In genomic region chrX:154729439-154729838, GRCh38 we compare ENCODE assay signal across 17 cellular contexts. TPM values are rescaled to one million over a fixed set of nuclear protein-coding genes. Genes with fewer than 3 reads are reported as not detected.
A peak's percentile ranks its signal among the peaks of the same experiment; 100 is the strongest.
DNase-seq lines count a peak whose midpoint lies in the region; ATAC-seq, FAIRE-seq and TF ChIP-seq lines count a peak whose summit lies in the region.
"Had no signal": no experiment of that assay in that cellular context is flagged by ENCODE, and none has a peak within 500 bp of the region (broad histone marks: within the 10 kb centered on the region; RNA-seq: fewer than 3 reads in every experiment).

No MANE protein-coding gene starts in this region.

- H3K9ac ChIP-seq in K562 (ENCODE audit: insufficient read depth in 1 of 2, low read depth in 2 of 2, low read length in 2 of 2), result no peak overlapping the region

- POLR2A ChIA-PET in K562 (lab: Yijun Ruan, JAX), result interaction anchor here (1.0 to 2.0 kb wide), 3 partner anchors 10 to 50 kb away, joined by 3 to 7 read pairs (median 4); no protein-coding TSS in a partner anchor

- no peaks in the 10 kb centered on the region for H3K27me3 Mint-ChIP-seq in T-helper 1 cell treated with Interleukin-12 subunit alpha and Interleukin-12 subunit beta and Interleukin-4 antibody, amounts not matched to agents 30 μg/mL and 1 μg/mL, for 36 hours (ENCODE audit: low read depth)
- H3K27me3 Mint-ChIP-seq in glutamatergic neuron (ENCODE audit: unreplicated experiment), result no peaks in the 10 kb centered on the region

- peaks cover 1 to 28% of the 10 kb centered on the region in 2 experiments; a peak in 4 of 5 replicates for H3K4me1 ChIP-seq in K562 (replicated peaks in 1 of 2; ENCODE audit: control insufficient read depth in 2 of 2, insufficient read depth in 2 of 2, low read length in 2 of 2)
- H3K4me1 ChIP-seq in lower lobe of right lung, result peaks cover 95% of the 10 kb centered on the region
- peaks cover 0 to 43% (median 4%) of the 10 kb centered on the region in 4 donors for H3K4me1 ChIP-seq in transverse colon

- peaks cover 89% of the 10 kb centered on the region for H3K4me1 Mint-ChIP-seq in T-helper 1 cell treated with Interleukin-12 subunit alpha and Interleukin-12 subunit beta and Interleukin-4 antibody, amounts not matched to agents 30 μg/mL and 1 μg/mL, for 36 hours (ENCODE audit: low read depth)
- H3K4me1 Mint-ChIP-seq in glutamatergic neuron (ENCODE audit: low read depth, unreplicated experiment), result no peaks in the 10 kb centered on the region

- DNase-seq in T-helper 1 cell (no peak), K562 (ENCODE audit: extremely low read depth in 1 of 4, low spot score in 3 of 4) (no peak), lower lobe of right lung (no peak), transverse colon (no peak), glutamatergic neuron (no peak), dorsolateral prefrontal cortex (no peak)
- no peak for DNase-seq in stimulated activated CD4-positive, alpha-beta T cell treated with anti-CD3 and anti-CD28 coated beads, Interleukin-4, amount 100 ng/mL, for 4 hours
- DNase-seq: activated T-cell treated with anti-CD3 and anti-CD28 coated beads, Interleukin-2, amount 50 U/mL, for 48 hours; DMS79; H9; kidney glomerular epithelial cell; NCI-H69; nucleus accumbens; SJCRH30; substantia nigra had no signal

- peaks cover 83% of the 10 kb centered on the region for H3K79me2 ChIP-seq in K562 (ENCODE audit: control insufficient read depth, insufficient read depth, low read length)

- peaks cover 20% of the 10 kb centered on the region for H3K36me3 ChIP-seq in K562 (ENCODE audit: control insufficient read depth, insufficient read depth, low read length)
- H3K36me3 ChIP-seq in lower lobe of right lung, result no peaks in the 10 kb centered on the region
- no peaks in the 10 kb centered on the region for H3K36me3 ChIP-seq in transverse colon
- H3K36me3 ChIP-seq: SJCRH30 had no signal

- no peak overlapping the region for H3K4me3 Mint-ChIP-seq in T-helper 1 cell treated with Interleukin-12 subunit alpha and Interleukin-12 subunit beta and Interleukin-4 antibody, amounts not matched to agents 30 μg/mL and 1 μg/mL, for 36 hours
- no peak overlapping the region for H3K4me3 Mint-ChIP-seq in glutamatergic neuron (ENCODE audit: unreplicated experiment)
- H3K4me3 Mint-ChIP-seq: H9 had no signal

- CTCF ChIA-PET in K562 (lab: Yijun Ruan, JAX; ENCODE audit: low intra/inter-chr PET ratio), result no interaction called here

- in situ Hi-C loops in K562 (cut with MboI), result loop anchor here (25.0 kb wide), 1 partner anchor 142 kb away; the partner anchor contains the start of gene CTAG1A
- in situ Hi-C loops in transverse colon (cut with MboI; ENCODE audit: low pct_ligation_motif_present in 1 of 4, low pct_unique_long_range_greater_than_20kb in 1 of 4, low sequenced_read_pairs in 3 of 4), result loop anchor here in 1 of 4 donors (25.0 kb wide), 1 partner anchor 108 kb away; the partner anchor contains the start of gene SMIM9

- H3K27ac Mint-ChIP-seq in T-helper 1 cell treated with Interleukin-12 subunit alpha and Interleukin-12 subunit beta and Interleukin-4 antibody, amounts not matched to agents 30 μg/mL and 1 μg/mL, for 36 hours, result peak overlapping the region; percentile 60
- no peak overlapping the region for H3K27ac Mint-ChIP-seq in glutamatergic neuron (ENCODE audit: unreplicated experiment)
- H3K27ac Mint-ChIP-seq: H9 had no signal

- intact Hi-C loops in K562 (cut with micrococcal nuclease) (no loop called here), lower lobe of right lung (cut with DNase I) (no loop called here), transverse colon (cut with DNase I; ENCODE audit: low total_unique reads) (no loop called here), dorsolateral prefrontal cortex (cut with DNase I) (no loop called here)

- no TSS peak for BruUV-seq in K562 (replicated peaks; lab: Mats Ljungman, UMichigan)

- WGBS in K562 (ENCODE audit: insufficient coverage, low coverage, missing lambda C conversion rate), result 74% methylated on average over 3 of the region's 3 CpGs
- 17 to 69% methylated on average over 1 to 3 of the region's 3 CpGs for WGBS in transverse colon (ENCODE audit: low coverage in 1 of 2), 2 donors

- H3K36me3 Mint-ChIP-seq in T-helper 1 cell treated with Interleukin-12 subunit alpha and Interleukin-12 subunit beta and Interleukin-4 antibody, amounts not matched to agents 30 μg/mL and 1 μg/mL, for 36 hours (ENCODE audit: low read depth), result peaks cover 43% of the 10 kb centered on the region
- no peaks in the 10 kb centered on the region for H3K36me3 Mint-ChIP-seq in glutamatergic neuron (ENCODE audit: unreplicated experiment)

- no peak for ATAC-seq in K562
- ATAC-seq in lower lobe of right lung, result no peak

- FAIRE-seq in K562 (lab: Jason Lieb, UNC), result no peak
- FAIRE-seq: A204.1 had no signal

- no peak overlapping the region for H2AFZ ChIP-seq in K562 (ENCODE audit: low read depth, low read length)

- H3K9me3 ChIP-seq in K562 (replicated peaks; ENCODE audit: control insufficient read depth, insufficient read depth, low read depth, low read length) (no peaks in the 10 kb centered on the region), lower lobe of right lung (no peaks in the 10 kb centered on the region), transverse colon (no peaks in the 10 kb centered on the region)
- H3K9me3 ChIP-seq: SJCRH30 had no signal

- no peaks in the 10 kb centered on the region for H3K9me1 ChIP-seq in K562 (ENCODE audit: control insufficient read depth, insufficient read depth, low read length)

- no peak overlapping the region for H3K4me3 ChIP-seq in K562
- H3K4me3 ChIP-seq in lower lobe of right lung, result no peak overlapping the region
- no peak overlapping the region for H3K4me3 ChIP-seq in transverse colon
- H3K4me3 ChIP-seq in dorsolateral prefrontal cortex, result no peak overlapping the region
- H3K4me3 ChIP-seq: SJCRH30 had no signal

- TF ChIP-seq CTCF in K562 (IDR thresholded peaks at IDR 0.05 in 2 of 3, conservative IDR thresholded peaks at IDR 0.05 in 1 of 3; ENCODE audit: insufficient read depth in 2 of 3, low read depth in 1 of 3, low read length in 3 of 3) (no peak), lower lobe of right lung (IDR thresholded peaks at IDR 0.05) (no peak), transverse colon (IDR thresholded peaks at IDR 0.05) (no peak), glutamatergic neuron (IDR thresholded peaks at IDR 0.05; ENCODE audit: partially characterized antibody, unreplicated experiment) (no peak), dorsolateral prefrontal cortex (IDR thresholded peaks at IDR 0.05 in 54 of 56, conservative IDR thresholded peaks at IDR 0.05 in 2 of 56; ENCODE audit: low read depth in 1 of 56, partially characterized antibody in 56 of 56) (no peak)

- H3K27ac ChIP-seq in K562 (ENCODE audit: extremely low read depth, low read depth, low read length) (no peak overlapping the region), lower lobe of right lung (peak overlapping the region; percentile 83), transverse colon (peak overlapping the region; percentile 55 to 85 (median 75)), dorsolateral prefrontal cortex (peak overlapping the region in 2 of 59 donors; percentile 4 to 28)
- H3K27ac ChIP-seq: SJCRH30 had no signal

- TF ChIP-seq POLR2A in K562 (conservative IDR thresholded peaks at IDR 0.05) (no peak), transverse colon (IDR thresholded peaks at IDR 0.05) (no peak)

- TF ChIP-seq EP300 in K562 (IDR thresholded peaks at IDR 0.05; ENCODE audit: low read length) (no peak), transverse colon (IDR thresholded peaks at IDR 0.05; ENCODE audit: low read depth) (no peak)

- no peaks in the 10 kb centered on the region for H3K9me3 Mint-ChIP-seq in T-helper 1 cell treated with Interleukin-12 subunit alpha and Interleukin-12 subunit beta and Interleukin-4 antibody, amounts not matched to agents 30 μg/mL and 1 μg/mL, for 36 hours
- H3K9me3 Mint-ChIP-seq in glutamatergic neuron (ENCODE audit: unreplicated experiment), result no peaks in the 10 kb centered on the region

- no peak overlapping the region for H3K4me2 ChIP-seq in K562 (ENCODE audit: insufficient read depth, low read length)

- H4K20me1 ChIP-seq in K562 (replicated peaks; ENCODE audit: control insufficient read depth, insufficient read depth, low read length), result 0 out of 2 replicates have a peak, but pooled peaks cover 4% of the 10 kb centered on the region

- no peak for TF ChIP-seq RAD21 in K562 (CRISPR knock-in tag; conservative IDR thresholded peaks at IDR 0.05 in 1 of 2, IDR thresholded peaks at IDR 0.05 in 1 of 2)

- H3K27me3 ChIP-seq in K562 (ENCODE audit: control insufficient read depth in 2 of 2, insufficient read depth in 2 of 2, low read length in 2 of 2) (no peaks in the 10 kb centered on the region), lower lobe of right lung (ENCODE audit: low read depth) (no peaks in the 10 kb centered on the region), transverse colon (no peaks in the 10 kb centered on the region), dorsolateral prefrontal cortex (peaks cover 0 to 75% (median 7%) of the 10 kb centered on the region in 45 donors)
- H3K27me3 ChIP-seq: SJCRH30 had no signal

RNA-seq across cellular contexts. Expression of gene GAB3, which starts 21.4 kb away (rescaled TPM):
- total RNA-seq in K562 (2011; cell fraction: chromatin; rRNA removed; ENCODE audit: low replicate concordance), result 51.8 and 65.2 TPM in 2 replicates
- total RNA-seq in K562 (2011; cell fraction: nucleolus; rRNA removed), result 18.2 and 24.6 TPM in 2 replicates
- 34.5 and 48.9 TPM in 2 replicates for total RNA-seq in K562 (2011; cell fraction: nucleoplasm; rRNA removed)
- total RNA-seq in K562 (2014; rRNA removed), result 19.8 and 20.7 TPM in 2 replicates
- 22.7 and 24.8 TPM in 2 replicates for total RNA-seq in K562 (2014; rRNA removed; fragmentation: Illumina TruSeq; extraction: Trizol)
- total RNA-seq in K562 (2015; rRNA removed; fragmentation: Illumina TruSeq; extraction: Trizol), result 16.1 TPM in 2 replicates
- total RNA-seq in K562 (2021), result 23.3 and 25.6 TPM in 2 replicates
- 21.4 and 30.7 TPM in 2 replicates for polyA plus RNA-seq in K562 (2011; rRNA removed)
- 16.3 and 21.7 TPM in 2 replicates for polyA plus RNA-seq in K562 (2011; cell fraction: cytosol; rRNA removed)
- polyA plus RNA-seq in K562 (2011; cell fraction: nucleus; rRNA removed), result 86.0 and 94.1 TPM in 2 replicates
- polyA plus RNA-seq in K562 (2012), result 13.4 and 13.5 TPM in 2 replicates
- 26.2 and 31.4 TPM in 2 replicates for polyA plus RNA-seq in K562 (2014; fragmentation: Illumina TruSeq; extraction: Trizol)
- 10 to 100 TPM; 19.3 to 20.1 TPM for polyA plus RNA-seq in K562 (2014; fragmentation: Nextera tagmentation; extraction: Ambion mirVana)
- 18.3 and 20.2 TPM in 2 replicates for polyA plus RNA-seq in K562 (2014; rRNA removed)
- 28.3 and 33.3 TPM in 2 replicates for polyA minus RNA-seq in K562 (2011; rRNA and poly(A)+ RNA removed)
- polyA minus RNA-seq in K562 (2011; cell fraction: cytosol; rRNA and poly(A)+ RNA removed), result 22.1 and 22.8 TPM in 2 replicates
- 20.6 and 33.1 TPM in 2 replicates for polyA minus RNA-seq in K562 (2011; cell fraction: nucleus; rRNA and poly(A)+ RNA removed)
- total RNA-seq in lower lobe of right lung, result 17.4 TPM
- 1 to 10 TPM in 3 of 4 donors, under 1 TPM in 1; 0.37 to 4.4 (median 3.0) TPM for total RNA-seq in transverse colon
- 9.6 TPM for total RNA-seq in glutamatergic neuron (ENCODE audit: unreplicated experiment)
- 1 to 10 TPM in 116 of 120 experiments, under 1 TPM in 4; 0.65 to 8.7 (median 2.5) TPM for total RNA-seq in dorsolateral prefrontal cortex
- total RNA-seq: SJCRH30 had no signal

RNA-seq across cellular contexts. Expression of gene DKC1, which starts 33.2 kb away (rescaled TPM):
- total RNA-seq in K562 (2011; cell fraction: chromatin; rRNA removed; ENCODE audit: low replicate concordance), result 654 and 916 TPM in 2 replicates
- total RNA-seq in K562 (2011; cell fraction: nucleolus; rRNA removed), result 268 and 327 TPM in 2 replicates
- total RNA-seq in K562 (2011; cell fraction: nucleoplasm; rRNA removed), result 529 and 542 TPM in 2 replicates
- total RNA-seq in K562 (2014; rRNA removed) (160 and 212 TPM in 2 replicates), K562 (2014; rRNA removed; fragmentation: Illumina TruSeq; extraction: Trizol) (208 and 229 TPM in 2 replicates), K562 (2015; rRNA removed; fragmentation: Illumina TruSeq; extraction: Trizol) (239 and 241 TPM in 2 replicates), K562 (2021) (191 and 205 TPM in 2 replicates), lower lobe of right lung (26.1 TPM), transverse colon (100 to 1,000 TPM in 1 of 4 donors, 10 to 100 TPM in 3; 12.7 to 134 (median 24.9) TPM), glutamatergic neuron (ENCODE audit: unreplicated experiment) (46.8 TPM), dorsolateral prefrontal cortex (10 to 100 TPM; 14.4 to 34.7 (median 23.6) TPM)
- polyA plus RNA-seq in K562 (2011; rRNA removed) (210 and 219 TPM in 2 replicates), K562 (2014; fragmentation: Illumina TruSeq; extraction: Trizol) (250 and 260 TPM in 2 replicates), K562 (2014; fragmentation: Nextera tagmentation; extraction: Ambion mirVana) (100 to 1,000 TPM; 209 to 313 TPM), K562 (2014; rRNA removed) (217 and 230 TPM in 2 replicates)
- polyA plus RNA-seq in K562 (2011; cell fraction: cytosol; rRNA removed), result 115 and 148 TPM in 2 replicates
- 348 and 507 TPM in 2 replicates for polyA plus RNA-seq in K562 (2011; cell fraction: nucleus; rRNA removed)
- 129 and 208 TPM in 2 replicates for polyA plus RNA-seq in K562 (2012)
- polyA minus RNA-seq in K562 (2011; rRNA and poly(A)+ RNA removed), result 341 and 365 TPM in 2 replicates
- polyA minus RNA-seq in K562 (2011; cell fraction: cytosol; rRNA and poly(A)+ RNA removed), result 89.2 and 121 TPM in 2 replicates
- polyA minus RNA-seq in K562 (2011; cell fraction: nucleus; rRNA and poly(A)+ RNA removed), result 172 and 307 TPM in 2 replicates
